2 cellular contexts compared by ENCODE assay signal in genomic region chr2:105443610-105444598, GRCh38.
TF ChIP-seq lines count a peak whose summit lies in the region.

No MANE protein-coding gene starts in this region.

TF ChIP-seq in IMR-90, 13 proteins besides CTCF, POLR2A, EP300 and RAD21:
- TF ChIP-seq CEBPB (IDR thresholded peaks at IDR 0.05; ENCODE audit: low read depth, low read length), result no peak
- TF ChIP-seq MAFK (IDR thresholded peaks at IDR 0.05; ENCODE audit: low read depth, low read length), result no peak
- TF ChIP-seq RCOR1 (IDR thresholded peaks at IDR 0.05; ENCODE audit: insufficient replicate concordance, low read length), result no peak
- no peak for TF ChIP-seq MAZ (IDR thresholded peaks at IDR 0.05; ENCODE audit: borderline replicate concordance, low read depth, low read length)
- no peak for TF ChIP-seq NFE2L2 (IDR thresholded peaks at IDR 0.05; ENCODE audit: low read depth, low read length)
- TF ChIP-seq ELK1 (IDR thresholded peaks at IDR 0.05; ENCODE audit: borderline replicate concordance, low read depth, low read length), result no peak
- no peak for TF ChIP-seq CHD1 (IDR thresholded peaks at IDR 0.05; ENCODE audit: low read depth, low read length)
- TF ChIP-seq FOS (IDR thresholded peaks at IDR 0.05; ENCODE audit: low read depth, low read length), result no peak
- TF ChIP-seq USF2 (IDR thresholded peaks at IDR 0.05; ENCODE audit: low read depth, low read length), result no peak
- no peak for TF ChIP-seq RFX5 (IDR thresholded peaks at IDR 0.05; ENCODE audit: low read depth, low read length)
- no peak for TF ChIP-seq SMC3 (IDR thresholded peaks at IDR 0.05; ENCODE audit: low read depth, low read length)
- no peak for TF ChIP-seq MXI1 (IDR thresholded peaks at IDR 0.05; ENCODE audit: borderline replicate concordance, low read depth, low read length)
- TF ChIP-seq BHLHE40 (IDR thresholded peaks at IDR 0.05; ENCODE audit: low read depth, low read length), result no peak

TF ChIP-seq in H1, 55 proteins besides CTCF, POLR2A, EP300 and RAD21:
- TF ChIP-seq E2F6 (IDR thresholded peaks at IDR 0.05) (peak; percentile 38; the same call in 1 of the 2 replicates), SRF (IDR thresholded peaks at IDR 0.05; ENCODE audit: low read depth, low read length) (no peak)
